ENCODE assay signal across 13 cellular contexts in genomic region chr20:44866703-44867335, GRCh38. TPM values are rescaled to one million over a fixed set of nuclear protein-coding genes. Genes with fewer than 3 reads are reported as not detected.
DNase-seq lines count a peak whose midpoint lies in the region; ATAC-seq, FAIRE-seq and TF ChIP-seq lines count a peak whose summit lies in the region.
"Had no signal": no experiment of that assay in that cellular context is flagged by ENCODE, and none has a peak within 500 bp of the region (broad histone marks: within the 10 kb centered on the region; RNA-seq: fewer than 3 reads in every experiment).

No MANE protein-coding gene starts in this region.

- no peak overlapping the region for H3K4ac ChIP-seq in H1 (replicated peaks; ENCODE audit: insufficient read length, low read depth, low read length)

- no peak overlapping the region for H2BK12ac ChIP-seq in H1 (ENCODE audit: low read depth, low read length)

- no peaks in the 10 kb centered on the region for H3K79me1 ChIP-seq in H1 (ENCODE audit: low read depth, low read length)

- FAIRE-seq in H1 (lab: Jason Lieb, UNC): no peak

- 84% methylated on average over 8 of the region's 8 CpGs; no CpG with 5 or more reads in 1 of the 2 experiments for WGBS in H1 (ENCODE audit: extremely low coverage in 1 of 2, insufficient coverage in 1 of 2, insufficient read length in 1 of 2, insufficient replicate concordance in 2 of 2, low coverage in 1 of 2, low lambda C conversion rate in 2 of 2, missing lambda C conversion rate in 1 of 2), 2 experiments

- no peaks in the 10 kb centered on the region for H3K9me3 Mint-ChIP-seq in activated naive CD4-positive, alpha-beta T cell treated with anti-CD3 and anti-CD28 coated beads for 36 hours
- H3K9me3 Mint-ChIP-seq: mesothelial cell of epicardium, type B pancreatic cell had no signal

- H3K27ac Mint-ChIP-seq in activated naive CD4-positive, alpha-beta T cell treated with anti-CD3 and anti-CD28 coated beads for 36 hours: no peak overlapping the region
- peak overlapping the region; percentile 56 for H3K27ac Mint-ChIP-seq in T-helper 17 cell
- H3K27ac Mint-ChIP-seq: mesothelial cell of epicardium, type B pancreatic cell had no signal

- CTCF ChIA-PET in activated naive CD4-positive, alpha-beta T cell treated with anti-CD3 and anti-CD28 coated beads for 36 hours (lab: Charles Lee): interaction anchor here (0.6 to 2.1 kb wide), 14 partner anchors 10 to 217 kb away, joined by 3 to 26 read pairs (median 4); partner anchors contain the start of gene KCNK15
- CTCF ChIA-PET in H1 (lab: Charles Lee; ENCODE audit: partially characterized antibody): interaction anchor here (0.6 to 5.3 kb wide), 28 partner anchors 13 to 233 kb away, joined by 3 to 97 read pairs (median 4); partner anchors contain the start of gene KCNK15

- H2AFZ ChIP-seq in H1 (ENCODE audit: low read length): no peak overlapping the region

- peaks cover 9% of the 10 kb centered on the region for H3K4me1 Mint-ChIP-seq in activated naive CD4-positive, alpha-beta T cell treated with anti-CD3 and anti-CD28 coated beads for 36 hours (ENCODE audit: low read depth)
- H3K4me1 Mint-ChIP-seq in T-helper 17 cell: no peaks in the 10 kb centered on the region

- no peaks in the 10 kb centered on the region for H3K27me3 ChIP-seq in H1 (replicated peaks in 1 of 4; ENCODE audit: control insufficient read depth in 3 of 4, extremely low read depth in 1 of 4, insufficient read depth in 3 of 4, low read length in 3 of 4)
- H3K27me3 ChIP-seq: dorsolateral prefrontal cortex, ovary had no signal

- POLR2A ChIA-PET in H1 (lab: Charles Lee; ENCODE audit: partially characterized antibody): no interaction called here

- H4K5ac ChIP-seq in H1 (ENCODE audit: insufficient read length, low read depth, low read length): no peak overlapping the region

- H3K9ac ChIP-seq in H1 (replicated peaks in 1 of 4; ENCODE audit: extremely low read depth in 1 of 4, low read depth in 3 of 4, low read length in 3 of 4): no peak overlapping the region

- no peak overlapping the region for H3K4me2 ChIP-seq in H1 (ENCODE audit: insufficient read depth in 1 of 2, low read depth in 2 of 2, low read length in 2 of 2)

- H2BK120ac ChIP-seq in H1 (replicated peaks; ENCODE audit: low read depth, low read length): no peak overlapping the region

- H4K8ac ChIP-seq in H1 (ENCODE audit: extremely low read depth, insufficient read depth, low read length): no peak overlapping the region

- no peak overlapping the region for H2BK20ac ChIP-seq in H1 (ENCODE audit: low read length)

- TF ChIP-seq CTCF in H1 (IDR thresholded peaks at IDR 0.05; ENCODE audit: control extremely low read depth in 1 of 3, insufficient read depth in 1 of 3, low read depth in 1 of 3, low read length in 3 of 3): no peak

- H3K23ac ChIP-seq in H1 (ENCODE audit: insufficient read length): no peak overlapping the region

- no peaks in the 10 kb centered on the region for H3K36me3 ChIP-seq in H1 (ENCODE audit: control insufficient read depth in 2 of 4, insufficient read depth in 4 of 4, low read length in 3 of 4)
- H3K36me3 ChIP-seq: ovary had no signal

- no peaks in the 10 kb centered on the region for H3K36me3 Mint-ChIP-seq in activated naive CD4-positive, alpha-beta T cell treated with anti-CD3 and anti-CD28 coated beads for 36 hours (ENCODE audit: low read depth)
- H3K36me3 Mint-ChIP-seq in T-helper 17 cell (ENCODE audit: low read depth): peaks cover 2% of the 10 kb centered on the region
- H3K36me3 Mint-ChIP-seq: mesothelial cell of epicardium, type B pancreatic cell had no signal

- ATAC-seq in T-helper 17 cell: no peak

- H4K91ac ChIP-seq in H1 (replicated peaks; ENCODE audit: insufficient read length, low read length): no peak overlapping the region

- H3K14ac ChIP-seq in H1 (ENCODE audit: insufficient read length): no peak overlapping the region

- H3K79me2 ChIP-seq in H1 (ENCODE audit: control insufficient read depth in 1 of 2, insufficient read depth in 2 of 2, low read length in 2 of 2): no peaks in the 10 kb centered on the region

- no peaks in the 10 kb centered on the region for H3K23me2 ChIP-seq in H1 (ENCODE audit: low read depth, low read length)

- no peak for TF ChIP-seq EP300 in H1 (IDR thresholded peaks at IDR 0.05; ENCODE audit: borderline replicate concordance in 1 of 2, low read depth in 2 of 2, low read length in 2 of 2)

- no peaks in the 10 kb centered on the region for H3K4me1 ChIP-seq in H1 (replicated peaks in 1 of 4; ENCODE audit: control insufficient read depth in 3 of 4, insufficient read depth in 4 of 4, low read length in 3 of 4)

- DNase-seq in activated naive CD4-positive, alpha-beta T cell treated with anti-CD3 and anti-CD28 coated beads for 36 hours: no peak
- DNase-seq in activated naive CD4-positive, alpha-beta T cell (lab: John Stamatoyannopoulos, UW): no peak
- no peak for DNase-seq in T-helper 17 cell
- no peak for DNase-seq in H1 (ENCODE audit: low read depth in 1 of 2, low spot score in 2 of 2)
- DNase-seq in superior temporal gyrus (ENCODE audit: extremely low spot score): peak; percentile 23
- DNase-seq in activated effector memory CD4-positive, alpha-beta T cell treated with anti-CD3 and anti-CD28 coated beads, Interleukin-2, amount 50 U/mL, for 16 hours: no peak
- DNase-seq in activated CD4-positive, CD25-positive, alpha-beta regulatory T cell (lab: John Stamatoyannopoulos, UW): no peak
- DNase-seq in germinal center (ENCODE audit: low spot score): no peak

- no peak overlapping the region for H3K18ac ChIP-seq in H1 (ENCODE audit: extremely low read depth, low read length)

- H3K27me3 Mint-ChIP-seq in activated naive CD4-positive, alpha-beta T cell treated with anti-CD3 and anti-CD28 coated beads for 36 hours (ENCODE audit: low read depth): peaks cover 3% of the 10 kb centered on the region
- peaks cover 7% of the 10 kb centered on the region for H3K27me3 Mint-ChIP-seq in T-helper 17 cell

- peak overlapping the region; percentile 52 for H3K4me3 Mint-ChIP-seq in activated naive CD4-positive, alpha-beta T cell treated with anti-CD3 and anti-CD28 coated beads for 36 hours
- peak overlapping the region; percentile 74 for H3K4me3 Mint-ChIP-seq in T-helper 17 cell
- H3K4me3 Mint-ChIP-seq: mesothelial cell of epicardium, type B pancreatic cell had no signal

- no peak overlapping the region for H3K27ac ChIP-seq in H1 (ENCODE audit: low read depth, low read length)
- H3K27ac ChIP-seq: ovary had no signal

- no peak overlapping the region for H3K4me3 ChIP-seq in H1 (ENCODE audit: extremely low read depth in 1 of 4, insufficient read depth in 2 of 4, low read depth in 3 of 4, low read length in 4 of 4)

- no peak overlapping the region for H2BK5ac ChIP-seq in H1 (ENCODE audit: low read depth, low read length)

- TF ChIP-seq POLR2A in H1 (IDR thresholded peaks at IDR 0.05; ENCODE audit: control extremely low read depth in 1 of 2, low read depth in 2 of 2, low read length in 2 of 2): no peak

- H2AK5ac ChIP-seq in H1 (ENCODE audit: low read depth, low read length): no peak overlapping the region

- H3K56ac ChIP-seq in H1 (replicated peaks; ENCODE audit: insufficient read length, low read depth, low read length): no peak overlapping the region

- intact Hi-C loops in activated naive CD4-positive, alpha-beta T cell treated with anti-CD3 and anti-CD28 coated beads for 36 hours (cut with micrococcal nuclease): loop anchor here (1.0 kb wide), 5 partner anchors 67 to 479 kb away; no protein-coding TSS in a partner anchor

- TF ChIP-seq RAD21 in H1 (IDR thresholded peaks at IDR 0.05 in 1 of 2, conservative IDR thresholded peaks at IDR 0.05 in 1 of 2; ENCODE audit: low read depth in 2 of 2, low read length in 2 of 2): no peak

- no peaks in the 10 kb centered on the region for H4K20me1 ChIP-seq in H1 (replicated peaks in 1 of 2; ENCODE audit: control insufficient read depth in 1 of 2, insufficient read depth in 2 of 2, low read length in 2 of 2)

- H2BK15ac ChIP-seq in H1 (ENCODE audit: low read length): peak overlapping the region; percentile 65; the same call in 1 of the 2 replicates

- H3K9me3 ChIP-seq in T-helper 17 cell (ENCODE audit: control insufficient read depth, low read length, poor library complexity, severe bottlenecking): no peaks in the 10 kb centered on the region
- no peaks in the 10 kb centered on the region for H3K9me3 ChIP-seq in H1 (ENCODE audit: insufficient read depth in 2 of 2, low read depth in 1 of 2, low read length in 1 of 2)
- H3K9me3 ChIP-seq: ovary had no signal

RNA-seq across cellular contexts. Expression of gene YWHAB, which starts 18.7 kb away (rescaled TPM):
- total RNA-seq in activated naive CD4-positive, alpha-beta T cell treated with anti-CD3 and anti-CD28 coated beads for 36 hours: 100 to 1,000 TPM; 245 to 260 TPM
- 100 to 1,000 TPM; 171 to 176 TPM for total RNA-seq in T-helper 17 cell
- total RNA-seq in H1 (2021; fragmentation: NEBNext Ultra II Directional; extraction: Animal tissue kit (Norgen Biotek cat#: 25700)): 246 and 256 TPM in 2 replicates
- 40.2 and 72.9 TPM in 2 replicates for polyA plus RNA-seq in H1 (2011; rRNA removed)
- polyA plus RNA-seq in H1 (2011; cell fraction: cytosol; rRNA removed): 93.0 TPM
- 30.6 TPM for polyA plus RNA-seq in H1 (2011; cell fraction: nucleus; rRNA removed)
- polyA plus RNA-seq in H1 (2012, experiment 1 of 2): 131 to 211 TPM (median 149 TPM) in 4 replicates
- 47.9 TPM for polyA plus RNA-seq in H1 (2012, experiment 2 of 2)
- 235 TPM for polyA plus RNA-seq in H1 (2013, experiment 1 of 2)
- 241 TPM for polyA plus RNA-seq in H1 (2013, experiment 2 of 2)
- polyA minus RNA-seq in H1 (2011; rRNA and poly(A)+ RNA removed): 52.5 and 80.7 TPM in 2 replicates
- polyA minus RNA-seq in H1 (2011; cell fraction: cytosol; rRNA and poly(A)+ RNA removed): 44.5 TPM
- 34.7 TPM for polyA minus RNA-seq in H1 (2011; cell fraction: nucleus; rRNA and poly(A)+ RNA removed)

RNA-seq across cellular contexts. Expression of gene PABPC1L, which starts 43.0 kb away (rescaled TPM):
- 10 to 100 TPM; 71.0 to 72.8 TPM for total RNA-seq in activated naive CD4-positive, alpha-beta T cell treated with anti-CD3 and anti-CD28 coated beads for 36 hours
- total RNA-seq in T-helper 17 cell: 10 to 100 TPM; 37.5 to 60.3 TPM
- total RNA-seq in H1 (2021; fragmentation: NEBNext Ultra II Directional; extraction: Animal tissue kit (Norgen Biotek cat#: 25700)): 60.9 and 61.1 TPM in 2 replicates
- polyA plus RNA-seq in H1 (2011; rRNA removed): 108 and 151 TPM in 2 replicates
- polyA plus RNA-seq in H1 (2011; cell fraction: cytosol; rRNA removed): 155 TPM
- 347 TPM for polyA plus RNA-seq in H1 (2011; cell fraction: nucleus; rRNA removed)
- 83.3 to 100 TPM (median 93.5 TPM) in 4 replicates for polyA plus RNA-seq in H1 (2012, experiment 1 of 2)
- polyA plus RNA-seq in H1 (2012, experiment 2 of 2): 37.4 TPM
- 58.3 TPM for polyA plus RNA-seq in H1 (2013, experiment 1 of 2)
- polyA plus RNA-seq in H1 (2013, experiment 2 of 2): 46.6 TPM
- polyA minus RNA-seq in H1 (2011; rRNA and poly(A)+ RNA removed): 40.6 and 47.9 TPM in 2 replicates
- polyA minus RNA-seq in H1 (2011; cell fraction: cytosol; rRNA and poly(A)+ RNA removed): 32.8 TPM
- polyA minus RNA-seq in H1 (2011; cell fraction: nucleus; rRNA and poly(A)+ RNA removed): 75.4 TPM

RNA-seq across cellular contexts. Expression of gene RIMS4, which starts 56.5 kb away (rescaled TPM):
- total RNA-seq in activated naive CD4-positive, alpha-beta T cell treated with anti-CD3 and anti-CD28 coated beads for 36 hours: under 1 TPM; 0.07 TPM
- not detected for total RNA-seq in T-helper 17 cell
- 44.2 and 49.8 TPM in 2 replicates for total RNA-seq in H1 (2021; fragmentation: NEBNext Ultra II Directional; extraction: Animal tissue kit (Norgen Biotek cat#: 25700))
- polyA plus RNA-seq in H1 (2011; rRNA removed): 13.3 and 18.9 TPM in 2 replicates
- 14.4 TPM for polyA plus RNA-seq in H1 (2011; cell fraction: cytosol; rRNA removed)
- 23.8 TPM for polyA plus RNA-seq in H1 (2011; cell fraction: nucleus; rRNA removed)
- polyA plus RNA-seq in H1 (2012, experiment 1 of 2): 24.4 to 33.1 TPM (median 29.0 TPM) in 4 replicates
- polyA plus RNA-seq in H1 (2012, experiment 2 of 2): 34.8 TPM
- 10.3 TPM for polyA plus RNA-seq in H1 (2013, experiment 1 of 2)
- 10.5 TPM for polyA plus RNA-seq in H1 (2013, experiment 2 of 2)
- 26.1 and 29.8 TPM in 2 replicates for polyA minus RNA-seq in H1 (2011; rRNA and poly(A)+ RNA removed)
- 23.3 TPM for polyA minus RNA-seq in H1 (2011; cell fraction: cytosol; rRNA and poly(A)+ RNA removed)
- 12.1 TPM for polyA minus RNA-seq in H1 (2011; cell fraction: nucleus; rRNA and poly(A)+ RNA removed)
- total RNA-seq: RPMI7951 had no signal

Comparison
In these comparisons a context has a peak if more than half of its experiments do, and no peak if none do; other contexts are left out.
1. RNA of gene RIMS4, which starts 56.5 kb away (total RNA-seq): 44.2 to 49.8 TPM in H1; 0.07 TPM in activated naive CD4-positive, alpha-beta T cell treated with anti-CD3 and anti-CD28 coated beads for 36 hours and not detected in T-helper 17 cell; every median in the first group is over 10 times any median in the second.